1 cellular context compared by ENCODE assay signal in genomic region chr15:71455878-71456277, GRCh38.
TF ChIP-seq lines count a peak whose summit lies in the region.

No MANE protein-coding gene starts in this region.

TF ChIP-seq in HepG2, 621 proteins besides CTCF, POLR2A, EP300 and RAD21 (continued from another document and continues in another):
- TF ChIP-seq, protein P1, sequence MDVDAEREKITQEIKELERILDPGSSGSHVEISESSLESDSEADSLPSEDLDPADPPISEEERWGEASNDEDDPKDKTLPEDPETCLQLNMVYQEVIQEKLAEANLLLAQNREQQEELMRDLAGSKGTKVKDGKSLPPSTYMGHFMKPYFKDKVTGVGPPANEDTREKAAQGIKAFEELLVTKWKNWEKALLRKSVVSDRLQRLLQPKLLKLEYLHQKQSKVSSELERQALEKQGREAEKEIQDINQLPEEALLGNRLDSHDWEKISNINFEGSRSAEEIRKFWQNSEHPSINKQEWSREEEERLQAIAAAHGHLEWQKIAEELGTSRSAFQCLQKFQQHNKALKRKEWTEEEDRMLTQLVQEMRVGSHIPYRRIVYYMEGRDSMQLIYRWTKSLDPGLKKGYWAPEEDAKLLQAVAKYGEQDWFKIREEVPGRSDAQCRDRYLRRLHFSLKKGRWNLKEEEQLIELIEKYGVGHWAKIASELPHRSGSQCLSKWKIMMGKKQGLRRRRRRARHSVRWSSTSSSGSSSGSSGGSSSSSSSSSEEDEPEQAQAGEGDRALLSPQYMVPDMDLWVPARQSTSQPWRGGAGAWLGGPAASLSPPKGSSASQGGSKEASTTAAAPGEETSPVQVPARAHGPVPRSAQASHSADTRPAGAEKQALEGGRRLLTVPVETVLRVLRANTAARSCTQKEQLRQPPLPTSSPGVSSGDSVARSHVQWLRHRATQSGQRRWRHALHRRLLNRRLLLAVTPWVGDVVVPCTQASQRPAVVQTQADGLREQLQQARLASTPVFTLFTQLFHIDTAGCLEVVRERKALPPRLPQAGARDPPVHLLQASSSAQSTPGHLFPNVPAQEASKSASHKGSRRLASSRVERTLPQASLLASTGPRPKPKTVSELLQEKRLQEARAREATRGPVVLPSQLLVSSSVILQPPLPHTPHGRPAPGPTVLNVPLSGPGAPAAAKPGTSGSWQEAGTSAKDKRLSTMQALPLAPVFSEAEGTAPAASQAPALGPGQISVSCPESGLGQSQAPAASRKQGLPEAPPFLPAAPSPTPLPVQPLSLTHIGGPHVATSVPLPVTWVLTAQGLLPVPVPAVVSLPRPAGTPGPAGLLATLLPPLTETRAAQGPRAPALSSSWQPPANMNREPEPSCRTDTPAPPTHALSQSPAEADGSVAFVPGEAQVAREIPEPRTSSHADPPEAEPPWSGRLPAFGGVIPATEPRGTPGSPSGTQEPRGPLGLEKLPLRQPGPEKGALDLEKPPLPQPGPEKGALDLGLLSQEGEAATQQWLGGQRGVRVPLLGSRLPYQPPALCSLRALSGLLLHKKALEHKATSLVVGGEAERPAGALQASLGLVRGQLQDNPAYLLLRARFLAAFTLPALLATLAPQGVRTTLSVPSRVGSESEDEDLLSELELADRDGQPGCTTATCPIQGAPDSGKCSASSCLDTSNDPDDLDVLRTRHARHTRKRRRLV (CRISPR knock-in tag; IDR thresholded peaks at IDR 0.05): no peak
- no peak for TF ChIP-seq ZNF230 (CRISPR knock-in tag; IDR thresholded peaks at IDR 0.05)
- peak; percentile 91 for TF ChIP-seq ARID5B (CRISPR knock-in tag; IDR thresholded peaks at IDR 0.05)
- TF ChIP-seq ETV5 (CRISPR knock-in tag; IDR thresholded peaks at IDR 0.05; ENCODE audit: borderline replicate concordance): peak; percentile 80; the same call in 1 of the 2 replicates
- TF ChIP-seq RNF2 (conservative IDR thresholded peaks at IDR 0.05; ENCODE audit: low read depth): no peak
- TF ChIP-seq JUN (CRISPR knock-in tag; IDR thresholded peaks at IDR 0.05): peak; percentile 67; the same call in 1 of the 2 replicates
- TF ChIP-seq, protein P2, sequence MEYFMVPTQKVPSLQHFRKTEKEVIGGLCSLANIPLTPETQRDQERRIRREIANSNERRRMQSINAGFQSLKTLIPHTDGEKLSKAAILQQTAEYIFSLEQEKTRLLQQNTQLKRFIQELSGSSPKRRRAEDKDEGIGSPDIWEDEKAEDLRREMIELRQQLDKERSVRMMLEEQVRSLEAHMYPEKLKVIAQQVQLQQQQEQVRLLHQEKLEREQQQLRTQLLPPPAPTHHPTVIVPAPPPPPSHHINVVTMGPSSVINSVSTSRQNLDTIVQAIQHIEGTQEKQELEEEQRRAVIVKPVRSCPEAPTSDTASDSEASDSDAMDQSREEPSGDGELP (IDR thresholded peaks at IDR 0.05; ENCODE audit: borderline replicate concordance, low read depth): no peak
- TF ChIP-seq, protein P3, sequence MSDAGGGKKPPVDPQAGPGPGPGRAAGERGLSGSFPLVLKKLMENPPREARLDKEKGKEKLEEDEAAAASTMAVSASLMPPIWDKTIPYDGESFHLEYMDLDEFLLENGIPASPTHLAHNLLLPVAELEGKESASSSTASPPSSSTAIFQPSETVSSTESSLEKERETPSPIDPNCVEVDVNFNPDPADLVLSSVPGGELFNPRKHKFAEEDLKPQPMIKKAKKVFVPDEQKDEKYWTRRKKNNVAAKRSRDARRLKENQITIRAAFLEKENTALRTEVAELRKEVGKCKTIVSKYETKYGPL (CRISPR knock-in tag; IDR thresholded peaks at IDR 0.05): no peak
- TF ChIP-seq, protein P4, sequence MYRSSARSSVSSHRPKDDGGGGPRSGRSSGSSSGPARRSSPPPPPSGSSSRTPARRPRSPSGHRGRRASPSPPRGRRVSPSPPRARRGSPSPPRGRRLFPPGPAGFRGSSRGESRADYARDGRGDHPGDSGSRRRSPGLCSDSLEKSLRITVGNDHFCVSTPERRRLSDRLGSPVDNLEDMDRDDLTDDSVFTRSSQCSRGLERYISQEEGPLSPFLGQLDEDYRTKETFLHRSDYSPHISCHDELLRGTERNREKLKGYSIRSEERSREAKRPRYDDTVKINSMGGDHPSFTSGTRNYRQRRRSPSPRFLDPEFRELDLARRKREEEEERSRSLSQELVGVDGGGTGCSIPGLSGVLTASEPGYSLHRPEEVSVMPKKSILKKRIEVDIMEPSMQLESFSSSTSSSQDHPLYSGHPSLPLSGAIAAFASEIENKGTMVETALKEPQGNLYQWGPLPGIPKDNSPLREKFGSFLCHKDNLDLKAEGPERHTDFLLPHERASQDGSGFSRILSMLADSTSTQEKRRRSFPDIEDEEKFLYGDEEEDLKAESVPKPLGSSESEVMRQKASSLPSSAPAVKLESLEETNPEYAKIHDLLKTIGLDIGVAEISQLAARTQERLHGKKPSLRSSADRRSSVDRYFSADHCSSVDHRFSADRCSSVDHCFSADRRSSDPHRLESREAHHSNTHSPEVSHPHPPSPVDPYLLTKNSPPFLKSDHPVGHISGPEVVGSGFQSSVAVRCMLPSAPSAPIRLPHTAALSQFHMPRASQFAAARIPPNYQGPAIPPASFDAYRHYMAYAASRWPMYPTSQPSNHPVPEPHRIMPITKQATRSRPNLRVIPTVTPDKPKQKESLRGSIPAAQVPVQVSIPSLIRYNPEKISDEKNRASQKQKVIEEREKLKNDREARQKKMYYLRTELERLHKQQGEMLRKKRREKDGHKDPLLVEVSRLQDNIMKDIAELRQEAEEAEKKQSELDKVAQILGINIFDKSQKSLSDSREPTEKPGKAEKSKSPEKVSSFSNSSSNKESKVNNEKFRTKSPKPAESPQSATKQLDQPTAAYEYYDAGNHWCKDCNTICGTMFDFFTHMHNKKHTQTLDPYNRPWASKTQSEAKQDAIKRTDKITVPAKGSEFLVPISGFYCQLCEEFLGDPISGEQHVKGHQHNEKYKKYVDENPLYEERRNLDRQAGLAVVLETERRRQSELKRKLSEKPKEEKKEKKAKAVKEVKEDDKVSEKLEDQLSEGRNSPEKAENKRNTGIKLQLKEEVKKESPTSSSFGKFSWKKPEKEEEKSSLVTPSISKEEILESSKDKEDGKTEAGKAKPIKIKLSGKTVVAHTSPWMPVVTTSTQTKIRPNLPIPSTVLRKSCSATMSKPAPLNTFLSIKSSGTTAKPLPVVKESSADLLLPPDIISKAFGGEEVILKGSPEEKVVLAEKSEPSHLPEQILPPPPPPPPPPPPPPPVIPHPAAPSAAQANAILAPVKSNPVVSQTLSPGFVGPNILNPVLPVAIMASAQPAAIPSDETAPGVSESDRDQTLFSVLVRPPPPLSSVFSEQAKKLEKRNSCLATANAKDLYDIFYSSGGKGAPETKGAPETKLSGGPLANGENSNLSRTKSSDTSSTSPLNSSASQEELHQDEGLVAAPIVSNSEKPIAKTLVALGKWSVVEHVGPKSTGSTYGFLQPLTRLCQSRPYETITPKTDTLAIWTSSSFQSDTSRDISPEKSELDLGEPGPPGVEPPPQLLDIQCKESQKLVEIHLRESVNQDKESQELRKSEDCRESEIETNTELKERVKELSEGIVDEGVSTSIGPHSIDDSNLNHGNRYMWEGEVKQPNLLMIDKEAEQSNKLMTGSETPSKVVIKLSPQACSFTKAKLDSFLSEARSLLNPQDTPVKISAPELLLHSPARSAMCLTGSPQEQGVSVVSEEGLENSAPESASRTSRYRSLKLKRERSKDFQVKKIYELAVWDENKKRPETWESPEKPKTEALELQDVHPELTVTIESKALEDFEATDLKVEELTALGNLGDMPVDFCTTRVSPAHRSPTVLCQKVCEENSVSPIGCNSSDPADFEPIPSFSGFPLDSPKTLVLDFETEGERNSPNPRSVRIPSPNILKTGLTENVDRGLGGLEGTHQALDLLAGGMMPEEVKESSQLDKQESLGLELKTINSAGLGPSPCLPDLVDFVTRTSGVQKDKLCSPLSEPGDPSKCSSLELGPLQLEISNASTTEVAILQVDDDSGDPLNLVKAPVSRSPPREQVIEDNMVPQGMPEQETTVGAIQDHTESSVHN (CRISPR knock-in tag; IDR thresholded peaks at IDR 0.05): no peak
- no peak for TF ChIP-seq KLF11 (CRISPR knock-in tag; IDR thresholded peaks at IDR 0.05)
- peak; percentile 49; the same call in 1 of the 2 replicates for TF ChIP-seq FOXK1 (CRISPR knock-in tag; IDR thresholded peaks at IDR 0.05; ENCODE audit: borderline replicate concordance, low read depth)
- no peak for TF ChIP-seq MED13 (CRISPR knock-in tag; IDR thresholded peaks at IDR 0.05)
- TF ChIP-seq U2AF2 (IDR thresholded peaks at IDR 0.05; ENCODE audit: low read depth, low read length): no peak
- no peak for TF ChIP-seq ZNF580 (CRISPR knock-in tag; IDR thresholded peaks at IDR 0.05; ENCODE audit: borderline replicate concordance, low read depth)
- no peak for TF ChIP-seq ZBTB34 (CRISPR knock-in tag; IDR thresholded peaks at IDR 0.05)
- no peak for TF ChIP-seq ZFP41 (CRISPR knock-in tag; IDR thresholded peaks at IDR 0.05; ENCODE audit: borderline replicate concordance)
- TF ChIP-seq KDM6A (CRISPR knock-in tag; IDR thresholded peaks at IDR 0.05; ENCODE audit: low read depth): peak; percentile 33; the same call in 1 of the 2 replicates
- no peak for TF ChIP-seq ZNF431 (CRISPR knock-in tag; IDR thresholded peaks at IDR 0.05; ENCODE audit: borderline replicate concordance, low read depth)
- no peak for TF ChIP-seq ZFX (CRISPR knock-in tag; IDR thresholded peaks at IDR 0.05; ENCODE audit: low read depth)
- TF ChIP-seq ZNF264 (CRISPR knock-in tag; IDR thresholded peaks at IDR 0.05): no peak
- peak; percentile 27; the same call in 1 of the 2 replicates for TF ChIP-seq GATA4 (IDR thresholded peaks at IDR 0.05; ENCODE audit: borderline replicate concordance, low read depth)
- no peak for TF ChIP-seq XBP1 (CRISPR knock-in tag; IDR thresholded peaks at IDR 0.05)
- TF ChIP-seq ZFY (CRISPR knock-in tag; IDR thresholded peaks at IDR 0.05): no peak
- no peak for TF ChIP-seq ZNF556 (CRISPR knock-in tag; IDR thresholded peaks at IDR 0.05; ENCODE audit: borderline replicate concordance)
- TF ChIP-seq, protein P5, sequence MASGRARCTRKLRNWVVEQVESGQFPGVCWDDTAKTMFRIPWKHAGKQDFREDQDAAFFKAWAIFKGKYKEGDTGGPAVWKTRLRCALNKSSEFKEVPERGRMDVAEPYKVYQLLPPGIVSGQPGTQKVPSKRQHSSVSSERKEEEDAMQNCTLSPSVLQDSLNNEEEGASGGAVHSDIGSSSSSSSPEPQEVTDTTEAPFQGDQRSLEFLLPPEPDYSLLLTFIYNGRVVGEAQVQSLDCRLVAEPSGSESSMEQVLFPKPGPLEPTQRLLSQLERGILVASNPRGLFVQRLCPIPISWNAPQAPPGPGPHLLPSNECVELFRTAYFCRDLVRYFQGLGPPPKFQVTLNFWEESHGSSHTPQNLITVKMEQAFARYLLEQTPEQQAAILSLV (CRISPR knock-in tag; IDR thresholded peaks at IDR 0.05; ENCODE audit: borderline replicate concordance): no peak
- TF ChIP-seq, protein P6, sequence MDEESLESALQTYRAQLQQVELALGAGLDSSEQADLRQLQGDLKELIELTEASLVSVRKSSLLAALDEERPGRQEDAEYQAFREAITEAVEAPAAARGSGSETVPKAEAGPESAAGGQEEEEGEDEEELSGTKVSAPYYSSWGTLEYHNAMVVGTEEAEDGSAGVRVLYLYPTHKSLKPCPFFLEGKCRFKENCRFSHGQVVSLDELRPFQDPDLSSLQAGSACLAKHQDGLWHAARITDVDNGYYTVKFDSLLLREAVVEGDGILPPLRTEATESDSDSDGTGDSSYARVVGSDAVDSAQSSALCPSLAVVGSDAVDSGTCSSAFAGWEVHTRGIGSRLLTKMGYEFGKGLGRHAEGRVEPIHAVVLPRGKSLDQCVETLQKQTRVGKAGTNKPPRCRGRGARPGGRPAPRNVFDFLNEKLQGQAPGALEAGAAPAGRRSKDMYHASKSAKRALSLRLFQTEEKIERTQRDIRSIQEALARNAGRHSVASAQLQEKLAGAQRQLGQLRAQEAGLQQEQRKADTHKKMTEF (CRISPR knock-in tag; IDR thresholded peaks at IDR 0.05): peak; percentile 60
- no peak for TF ChIP-seq TEAD2 (CRISPR knock-in tag; IDR thresholded peaks at IDR 0.05)
- TF ChIP-seq MEF2D (CRISPR knock-in tag; IDR thresholded peaks at IDR 0.05): peak; percentile 87
- 0 out of 2 replicates have a peak, but pooled peaks have one; percentile 44 for TF ChIP-seq MEIS2 (CRISPR knock-in tag; IDR thresholded peaks at IDR 0.05)
- peak in 1 of 2 experiments; percentile 30; a peak in 1 of 4 replicates for TF ChIP-seq KLF16 (CRISPR knock-in tag; IDR thresholded peaks at IDR 0.05)
- TF ChIP-seq THAP7 (CRISPR knock-in tag; IDR thresholded peaks at IDR 0.05): no peak
- TF ChIP-seq ZNF17 (CRISPR knock-in tag; IDR thresholded peaks at IDR 0.05): no peak
- TF ChIP-seq SRY (CRISPR knock-in tag; IDR thresholded peaks at IDR 0.05): no peak
